In genomic region chr11:2088284-2088683, GRCh38 we compare ENCODE assay signal across 27 cellular contexts. TPM values are rescaled to one million over a fixed set of nuclear protein-coding genes. Genes with fewer than 3 reads are reported as not detected.
DNase-seq lines count a peak whose midpoint lies in the region; ATAC-seq, FAIRE-seq and TF ChIP-seq lines count a peak whose summit lies in the region.
"Had no signal": no experiment of that assay in that cellular context is flagged by ENCODE, and none has a peak within 500 bp of the region (broad histone marks: within the 10 kb centered on the region; RNA-seq: fewer than 3 reads in every experiment).

No MANE protein-coding gene starts in this region.

- TF ChIP-seq POLR2A in GM12878 (IDR thresholded peaks at IDR 0.05; ENCODE audit: low read depth, low read length) (no peak), stomach (IDR thresholded peaks at IDR 0.05) (no peak)

- H3K9me3 ChIP-seq in H9 (ENCODE audit: control insufficient read depth, low read depth, low read length): no peaks in the 10 kb centered on the region
- H3K9me3 ChIP-seq in GM12878 (replicated peaks; ENCODE audit: control insufficient read depth, insufficient read depth, low read length): no peaks in the 10 kb centered on the region; the same call in 1 of the 3 replicates
- peaks cover 0 to 16% (median 11%) of the 10 kb centered on the region in 4 donors for H3K9me3 ChIP-seq in stomach
- H3K9me3 ChIP-seq: BE2C had no signal

- H3K4me2 ChIP-seq in H9 (ENCODE audit: insufficient read depth, insufficient read length, low read length) (no peak overlapping the region), GM12878 (ENCODE audit: control insufficient read depth, insufficient read depth) (no peak overlapping the region)
- H3K4me2 ChIP-seq: GM23338, KMS-11 had no signal

- intact Hi-C loops in activated CD4-positive, alpha-beta T cell treated with anti-CD3 and anti-CD28 coated beads for 36 hours (cut with DNase I, micrococcal nuclease): no loop called here
- intact Hi-C loops in GM12878 (cut with micrococcal nuclease; ENCODE audit: unreplicated experiment) (no loop called here), stomach (cut with DNase I; ENCODE audit: low total_unique reads) (no loop called here)
- intact Hi-C loops in activated CD8-positive, alpha-beta T cell treated with anti-CD3 and anti-CD28 coated beads for 36 hours (cut with micrococcal nuclease): no loop called here

- H2BK5ac ChIP-seq in H9 (ENCODE audit: insufficient read length, low read length): no peak overlapping the region

- H2BK12ac ChIP-seq in H9 (ENCODE audit: insufficient read length, low read depth, low read length): no peak overlapping the region

- WGBS in H9 (ENCODE audit: extremely low coverage, insufficient read length, low lambda C conversion rate): no CpG with 5 or more reads among the region's 14 CpGs
- 40% methylated on average over 14 of the region's 14 CpGs for WGBS in GM12878 (ENCODE audit: insufficient coverage, insufficient replicate concordance, low lambda C conversion rate, missing lambda C conversion rate)
- WGBS in stomach, 5 donors: 75 to 84% (median 79%) methylated on average over 14 of the region's 14 CpGs

- H3K36me3 ChIP-seq in GM12878 (ENCODE audit: control insufficient read depth in 2 of 2, insufficient read depth in 2 of 2, low read length in 1 of 2) (no peaks in the 10 kb centered on the region), stomach (no peaks in the 10 kb centered on the region)
- H3K36me3 ChIP-seq: BE2C had no signal

- H3K23me2 ChIP-seq in H9 (ENCODE audit: insufficient read length, low read depth, low read length, poor library complexity, severe bottlenecking): no peaks in the 10 kb centered on the region

- H3K79me2 ChIP-seq in H9 (ENCODE audit: insufficient read depth, low read length): no peaks in the 10 kb centered on the region
- no peaks in the 10 kb centered on the region for H3K79me2 ChIP-seq in GM12878 (ENCODE audit: control insufficient read depth, insufficient read depth, low read length)

- no peak for TF ChIP-seq EP300 in GM12878 (IDR thresholded peaks at IDR 0.05; ENCODE audit: borderline replicate concordance in 1 of 2, control insufficient read depth in 1 of 2, low read depth in 2 of 2, low read length in 2 of 2)
- TF ChIP-seq EP300 in stomach (IDR thresholded peaks at IDR 0.05): no peak

- no peak overlapping the region for H3T11ph ChIP-seq in H9 (ENCODE audit: low read length)

- no peak overlapping the region for H3K14ac ChIP-seq in H9 (ENCODE audit: insufficient read depth, low read length)

- H3K9ac ChIP-seq in H9 (ENCODE audit: extremely low read depth, insufficient read length, low read length) (no peak overlapping the region), GM12878 (ENCODE audit: control insufficient read depth, insufficient read depth, low read length) (no peak overlapping the region)
- H3K9ac ChIP-seq: KMS-11 had no signal

- no peak overlapping the region for H4K5ac ChIP-seq in H9 (ENCODE audit: insufficient read length, low read depth, low read length)

- no peak overlapping the region for H2AFZ ChIP-seq in H9 (ENCODE audit: low read length)
- H2AFZ ChIP-seq in GM12878 (ENCODE audit: control insufficient read depth, low read depth, low read length): no peak overlapping the region
- H2AFZ ChIP-seq: GM23338 had no signal

- peaks cover 7% of the 10 kb centered on the region for H3K4me1 Mint-ChIP-seq in activated CD4-positive, alpha-beta T cell treated with anti-CD3 and anti-CD28 coated beads for 36 hours
- H3K4me1 Mint-ChIP-seq in H9: peaks cover 7 to 9% of the 10 kb centered on the region in 2 experiments
- peaks cover 4% of the 10 kb centered on the region for H3K4me1 Mint-ChIP-seq in activated CD8-positive, alpha-beta T cell treated with anti-CD3 and anti-CD28 coated beads for 36 hours (ENCODE audit: low read depth)

- H4K91ac ChIP-seq in H9 (ENCODE audit: insufficient read length, low read depth, low read length): no peak overlapping the region

- peak overlapping the region; percentile 19 for H3K27ac Mint-ChIP-seq in activated CD4-positive, alpha-beta T cell treated with anti-CD3 and anti-CD28 coated beads for 36 hours
- no peak overlapping the region for H3K27ac Mint-ChIP-seq in H9
- no peak overlapping the region for H3K27ac Mint-ChIP-seq in activated CD8-positive, alpha-beta T cell treated with anti-CD3 and anti-CD28 coated beads for 36 hours
- H3K27ac Mint-ChIP-seq: CD8-positive, alpha-beta T cell; GM23338 had no signal

- TF ChIP-seq CTCF in H9 (conservative IDR thresholded peaks at IDR 0.05) (0 out of 3 replicates have a peak, but pooled peaks have one; percentile 18), GM12878 (IDR thresholded peaks at IDR 0.05 in 2 of 3, conservative IDR thresholded peaks at IDR 0.05 in 1 of 3; ENCODE audit: control insufficient read depth in 2 of 3, extremely low read depth in 1 of 3, insufficient read depth in 1 of 3, low read depth in 3 of 3, low read length in 3 of 3) (no peak), stomach (IDR thresholded peaks at IDR 0.05) (no peak)
- no peak for TF ChIP-seq CTCF in activated CD8-positive, alpha-beta T cell treated with anti-CD3 and anti-CD28 coated beads for 36 hours (IDR thresholded peaks at IDR 0.05)

- H3K4me3 ChIP-seq in GM12878: no peak overlapping the region
- H3K4me3 ChIP-seq in stomach: no peak overlapping the region
- H3K4me3 ChIP-seq: GM23338, SK-N-MC had no signal

- no peaks in the 10 kb centered on the region for H3K4me1 ChIP-seq in H9 (ENCODE audit: insufficient read depth, low read length)
- H3K4me1 ChIP-seq in GM12878 (ENCODE audit: control insufficient read depth, insufficient read depth, low read length): no peaks in the 10 kb centered on the region
- H3K4me1 ChIP-seq in stomach: peaks cover 7 to 15% (median 12%) of the 10 kb centered on the region in 4 donors

- H4K20me1 ChIP-seq in H9 (ENCODE audit: control insufficient read depth, insufficient read depth, insufficient read length) (no peaks in the 10 kb centered on the region), GM12878 (ENCODE audit: control insufficient read depth, insufficient read depth) (no peaks in the 10 kb centered on the region; the same call in 1 of the 2 replicates)

- RAD21 ChIA-PET in GM12878 (lab: Charles Lee; ENCODE audit: unreplicated experiment): no interaction called here

- H3K27me3 ChIP-seq in H9 (ENCODE audit: insufficient read depth, low read length): no peaks in the 10 kb centered on the region
- H3K27me3 ChIP-seq in GM12878 (replicated peaks in 1 of 2; ENCODE audit: control insufficient read depth in 2 of 2, insufficient read depth in 2 of 2, low read length in 1 of 2): no peaks in the 10 kb centered on the region; a peak in 1 of 4 replicates
- H3K27me3 ChIP-seq in stomach: peaks cover 0 to 24% (median 0%) of the 10 kb centered on the region in 3 donors
- H3K27me3 ChIP-seq: BE2C had no signal

- ATAC-seq in activated CD4-positive, alpha-beta T cell treated with anti-CD3 and anti-CD28 coated beads for 36 hours: no peak
- ATAC-seq in GM12878: no peak
- no peak for ATAC-seq in HG02870 (IDR thresholded peaks at IDR 0.05; ENCODE audit: unreplicated experiment)
- no peak for ATAC-seq in GM21360 (IDR thresholded peaks at IDR 0.05; ENCODE audit: unreplicated experiment)
- ATAC-seq in activated CD8-positive, alpha-beta T cell treated with anti-CD3 and anti-CD28 coated beads for 36 hours: no peak

- BruUV-seq in GM12878 (replicated peaks; lab: Mats Ljungman, UMichigan): no TSS peak

- peaks cover 9% of the 10 kb centered on the region for H3K9me3 Mint-ChIP-seq in activated CD4-positive, alpha-beta T cell treated with anti-CD3 and anti-CD28 coated beads for 36 hours (ENCODE audit: low read depth)
- peaks cover 14 to 16% of the 10 kb centered on the region in 2 experiments for H3K9me3 Mint-ChIP-seq in H9
- peaks cover 7% of the 10 kb centered on the region for H3K9me3 Mint-ChIP-seq in activated CD8-positive, alpha-beta T cell treated with anti-CD3 and anti-CD28 coated beads for 36 hours
- H3K9me3 Mint-ChIP-seq: CD8-positive, alpha-beta T cell had no signal

- DNase-seq in activated CD4-positive, alpha-beta T cell treated with anti-CD3 and anti-CD28 coated beads for 36 hours: no peak
- no peak for DNase-seq in activated CD4-positive, alpha-beta T cell treated with anti-CD3 and anti-CD28 coated beads for 1 hour
- DNase-seq in H9 (peak; percentile 28), GM12878 (ENCODE audit: low read depth, low spot score) (no peak), stomach (peak; percentile 22)
- no peak for DNase-seq in activated CD8-positive, alpha-beta T cell treated with anti-CD3 and anti-CD28 coated beads for 36 hours
- DNase-seq: 8988T, BE2C, Calu3, DMS53, EL, NCI-H1048, NCI-H1436 treated with DMSO at 0.1 percent for 48 hours, NCI-H2029 treated with DMSO at 0.1 percent for 48 hours, NCI-H2171 treated with DMSO at 0.1 percent for 48 hours, NCI-H446, NCI-H526 treated with DMSO at 0.1 percent for 48 hours, Right ventricle myocardium superior had no signal

- POLR2A ChIA-PET in activated CD4-positive, alpha-beta T cell treated with anti-CD3 and anti-CD28 coated beads for 36 hours (lab: Charles Lee): no interaction called here
- POLR2A ChIA-PET in GM12878 (lab: Charles Lee): no interaction called here
- POLR2A ChIA-PET in activated CD8-positive, alpha-beta T cell treated with anti-CD3 and anti-CD28 coated beads for 36 hours (lab: Charles Lee): no interaction called here

- no peak overlapping the region for H2AK5ac ChIP-seq in H9 (ENCODE audit: insufficient read length, low read length)

- no peak overlapping the region for H4K8ac ChIP-seq in H9 (replicated peaks; ENCODE audit: insufficient read length, low read depth, low read length)

- H3K56ac ChIP-seq in H9 (ENCODE audit: insufficient read length, low read depth, low read length): no peak overlapping the region

- TF ChIP-seq RAD21 in GM12878 (IDR thresholded peaks at IDR 0.05; ENCODE audit: insufficient read depth, low read depth, low read length): no peak

- SMC1A ChIA-PET in GM12878 (lab: Charles Lee; ENCODE audit: uncharacterized antibody, unreplicated experiment): no interaction called here

- H2BK15ac ChIP-seq in H9 (ENCODE audit: low read depth, low read length): no peak overlapping the region

- CTCF ChIA-PET in activated CD4-positive, alpha-beta T cell treated with anti-CD3 and anti-CD28 coated beads for 36 hours (lab: Charles Lee): interaction anchor here (1.5 kb wide), 1 partner anchor 8 kb away, joined by 6 read pairs; no protein-coding TSS in a partner anchor
- CTCF ChIA-PET in GM12878 (lab: Yijun Ruan, JAX): interaction anchor here (1.7 kb wide), 1 partner anchor 9 kb away, joined by 4 read pairs; no protein-coding TSS in a partner anchor
- CTCF ChIA-PET in activated CD8-positive, alpha-beta T cell treated with anti-CD3 and anti-CD28 coated beads for 36 hours (lab: Charles Lee): interaction anchor here (0.9 to 3.0 kb wide), 2 partner anchors 13 to 63 kb away, joined by 3 to 20 read pairs; no protein-coding TSS in a partner anchor

- H3K4ac ChIP-seq in H9 (ENCODE audit: low read depth, low read length): no peak overlapping the region

- peaks cover 12% of the 10 kb centered on the region for H3K27me3 Mint-ChIP-seq in activated CD4-positive, alpha-beta T cell treated with anti-CD3 and anti-CD28 coated beads for 36 hours
- H3K27me3 Mint-ChIP-seq in H9 (ENCODE audit: low read depth): peaks cover 53% of the 10 kb centered on the region
- H3K27me3 Mint-ChIP-seq in activated CD8-positive, alpha-beta T cell treated with anti-CD3 and anti-CD28 coated beads for 36 hours: peaks cover 15% of the 10 kb centered on the region

- no peaks in the 10 kb centered on the region for H3K79me1 ChIP-seq in H9 (ENCODE audit: insufficient read depth, low read depth, low read length, poor library complexity, severe bottlenecking)

- H3K36me3 Mint-ChIP-seq in activated CD4-positive, alpha-beta T cell treated with anti-CD3 and anti-CD28 coated beads for 36 hours (ENCODE audit: low read depth): peaks cover 3% of the 10 kb centered on the region
- peaks cover 2 to 17% (median 6%) of the 10 kb centered on the region in 3 experiments; a peak in 5 of 7 replicates for H3K36me3 Mint-ChIP-seq in H9 (ENCODE audit: insufficient read depth in 1 of 3, low read depth in 3 of 3)
- H3K36me3 Mint-ChIP-seq in activated CD8-positive, alpha-beta T cell treated with anti-CD3 and anti-CD28 coated beads for 36 hours (ENCODE audit: low read depth): no peaks in the 10 kb centered on the region
- H3K36me3 Mint-ChIP-seq: CD8-positive, alpha-beta T cell had no signal

- H3K18ac ChIP-seq in H9 (ENCODE audit: insufficient read length, low read depth, low read length): no peak overlapping the region

- no peak for FAIRE-seq in GM12878 (lab: Jason Lieb, UNC)
- FAIRE-seq: GM12891, GM19239, RCC 7860 had no signal

- no peak overlapping the region for H3K4me3 Mint-ChIP-seq in activated CD4-positive, alpha-beta T cell treated with anti-CD3 and anti-CD28 coated beads for 36 hours
- H3K4me3 Mint-ChIP-seq in H9: no peak overlapping the region
- no peak overlapping the region for H3K4me3 Mint-ChIP-seq in activated CD8-positive, alpha-beta T cell treated with anti-CD3 and anti-CD28 coated beads for 36 hours
- H3K4me3 Mint-ChIP-seq: CD8-positive, alpha-beta T cell; GM23338 had no signal

- H3K27ac ChIP-seq in H9 (ENCODE audit: insufficient read length, low read depth, low read length): no peak overlapping the region
- H3K27ac ChIP-seq in GM12878 (ENCODE audit: control insufficient read depth, insufficient read depth): no peak overlapping the region
- no peak overlapping the region for H3K27ac ChIP-seq in stomach
- H3K27ac ChIP-seq: KMS-11, SK-N-MC had no signal

- in situ Hi-C loops in GM12878 (cut with MboI): no loop called here

- no peak overlapping the region for H3K23ac ChIP-seq in H9 (ENCODE audit: insufficient read length, low read depth, low read length)

- no peak overlapping the region for H2BK20ac ChIP-seq in H9 (ENCODE audit: low read depth, low read length, poor library complexity, severe bottlenecking)

- H2BK120ac ChIP-seq in H9 (ENCODE audit: low read depth, low read length, poor library complexity, severe bottlenecking): no peak overlapping the region

RNA-seq across cellular contexts. Expression of gene IGF2, which starts 50.9 kb away (rescaled TPM):
- total RNA-seq in activated CD4-positive, alpha-beta T cell treated with anti-CD3 and anti-CD28 coated beads for 36 hours: 1 to 10 TPM; 8.6 to 9.2 TPM
- total RNA-seq in H9 (2021) (2.8 and 3.1 TPM in 2 replicates), GM12878 (2014; rRNA removed) (not detected in 2 replicates), GM12878 (2014; rRNA removed; fragmentation: Illumina TruSeq; extraction: Trizol) (not detected in 2 replicates), GM12878 (2021) (0.35 and 0.41 TPM in 2 replicates), stomach (100 to 1,000 TPM in 1 of 5 donors, 10 to 100 TPM in 3, 1 to 10 TPM in 1; 5.2 to 164 (median 29.2) TPM)
- not detected in 2 replicates for total RNA-seq in GM12878 (2013; cell fraction: nucleolus; rRNA removed)
- polyA plus RNA-seq in GM12878 (2011; ENCODE audit: low read depth): not detected
- polyA plus RNA-seq in GM12878 (2011; rRNA removed) (0.03 TPM in 1 of 2 replicates, not detected in the other), GM12878 (2014; fragmentation: Illumina TruSeq; extraction: Trizol) (not detected in 2 replicates), GM12878 (2014; fragmentation: Nextera tagmentation; extraction: Ambion mirVana) (not detected), GM12878 (2014; rRNA removed) (not detected in 2 replicates), GM12878 (2016; fragmentation: Nextera tagmentation; extraction: Ambion mirVana) (not detected), stomach (1 to 10 TPM; 3.8 to 9.6 (median 5.2) TPM)
- polyA plus RNA-seq in GM12878 (2011; cell fraction: cytosol; rRNA removed): 0.02 TPM in 1 of 2 replicates, not detected in the other
- polyA plus RNA-seq in GM12878 (2011; cell fraction: nucleus; rRNA removed): 0.04 TPM in 1 of 2 replicates, not detected in the other
- not detected in 2 replicates for polyA plus RNA-seq in GM12878 (2012)
- polyA minus RNA-seq in GM12878 (2011; rRNA and poly(A)+ RNA removed): 0.21 TPM in 1 of 2 replicates, not detected in the other
- polyA minus RNA-seq in GM12878 (2011; cell fraction: cytosol; rRNA and poly(A)+ RNA removed): not detected in 2 replicates
- polyA minus RNA-seq in GM12878 (2011; cell fraction: nucleus; rRNA and poly(A)+ RNA removed): not detected in 2 replicates
- total RNA-seq in activated CD8-positive, alpha-beta T cell treated with anti-CD3 and anti-CD28 coated beads for 36 hours: 1 to 10 TPM; 8.1 to 8.2 TPM
- total RNA-seq: CD8-positive, alpha-beta T cell had no signal

Comparison
In these comparisons a context has a peak if more than half of its experiments do, and no peak if none do; other contexts are left out.
1. DNase-seq: peak in H9 (single experiment) and stomach (single experiment); none in activated CD4-positive, alpha-beta T cell treated with anti-CD3 and anti-CD28 coated beads for 36 hours (single experiment), activated CD4-positive, alpha-beta T cell treated with anti-CD3 and anti-CD28 coated beads for 1 hour (single experiment), GM12878 (single experiment) and activated CD8-positive, alpha-beta T cell treated with anti-CD3 and anti-CD28 coated beads for 36 hours (single experiment).